In the genomic region with DNA sequence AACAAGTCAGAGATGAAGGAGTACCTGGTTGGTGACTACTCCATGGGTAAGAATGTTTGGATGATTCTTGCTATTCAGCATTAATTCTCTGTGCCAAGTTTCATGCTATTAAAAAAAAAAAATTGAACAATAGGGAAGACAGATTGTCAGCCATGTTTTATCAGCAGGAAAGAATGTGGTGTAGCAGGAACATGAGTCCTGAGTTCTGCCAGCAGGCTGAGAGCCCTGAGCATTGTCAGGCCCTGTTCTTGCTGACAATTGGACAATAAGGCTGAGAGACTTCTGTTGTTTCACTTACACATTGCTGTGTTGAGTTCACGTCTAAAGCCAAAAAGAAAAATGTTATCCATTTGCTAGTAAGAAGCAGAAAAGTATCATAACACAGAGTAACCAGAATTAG, we compare ENCODE assay signal across 25 cellular contexts.
DNase-seq lines count a peak whose midpoint lies in the region; ATAC-seq, FAIRE-seq and TF ChIP-seq lines count a peak whose summit lies in the region.
"Had no signal": no experiment of that assay in that cellular context is flagged by ENCODE, and none has a peak within 500 bp of the region (broad histone marks: within the 10 kb centered on the region; RNA-seq: fewer than 3 reads in every experiment).

No MANE protein-coding gene starts in this region.

- TF ChIP-seq CTCF in astrocyte (IDR thresholded peaks at IDR 0.05; ENCODE audit: insufficient read depth, low read depth, low read length) (no peak), epithelial cell of esophagus (IDR thresholded peaks at IDR 0.05; ENCODE audit: insufficient read depth, low read depth, low read length, missing control alignments) (no peak), smooth muscle cell (IDR thresholded peaks at IDR 0.05; ENCODE audit: borderline replicate concordance, insufficient read depth, poor library complexity, severe bottlenecking) (no peak)

- H3F3A ChIP-seq in smooth muscle cell (ENCODE audit: low read depth) = no peaks in the 10 kb centered on the region

- WGBS in smooth muscle cell (ENCODE audit: low lambda C conversion rate) = 72% methylated on average over 1 of the region's 1 CpG

- FAIRE-seq in astrocyte (lab: Jason Lieb, UNC) = no peak
- FAIRE-seq: GM18507 had no signal

- H3K9ac ChIP-seq in astrocyte (ENCODE audit: low read length) (no peak overlapping the region), smooth muscle cell (ENCODE audit: low read depth) (no peak overlapping the region)

- H3K79me2 ChIP-seq in astrocyte (ENCODE audit: insufficient read depth, low read length) (no peaks in the 10 kb centered on the region), smooth muscle cell (ENCODE audit: low read depth) (no peaks in the 10 kb centered on the region)

- no peaks in the 10 kb centered on the region for H3K4me1 Mint-ChIP-seq in astrocyte (ENCODE audit: low read depth, unreplicated experiment)
- H3K4me1 Mint-ChIP-seq: CD8-positive, alpha-beta memory T cell; central memory CD8-positive, alpha-beta T cell; neural crest cell had no signal

- DNase-seq in astrocyte (ENCODE audit: low read depth) (peak; percentile 16), epithelial cell of esophagus (ENCODE audit: low read depth) (peak; percentile 94), left ventricle myocardium superior (peak; percentile 50), smooth muscle cell (lab: John Stamatoyannopoulos, UW; ENCODE audit: unreplicated experiment) (no peak), SKM-1 (lab: John Stamatoyannopoulos, UW; ENCODE audit: unreplicated experiment) (no peak), NCI-H146 treated with DMSO at 0.1 percent for 48 hours (lab: John Stamatoyannopoulos, UW; ENCODE audit: unreplicated experiment) (no peak)
- DNase-seq: activated CD8-positive, alpha-beta T cell treated with anti-CD3 and anti-CD28 coated beads, Interleukin-2, amount 10 ng/mL, durations not matched to agents 7 days and 5 days; activated gamma-delta T cell treated with Interleukin-2 at 50 U/mL for 16 hours; amniotic stem cell; CD8-positive, alpha-beta memory T cell; GDM1; NCI-H1930; NCI-H345; NCI-H82; SHP77 treated with DMSO at 0.1 percent for 48 hours; stimulated activated CD4-positive, alpha-beta T cell treated with anti-CD3 and anti-CD28 coated beads, Interleukin-4, amount 100 ng/mL, for 1 hour; stimulated activated naive CD4-positive, alpha-beta T cell treated with Interleukin-2 at 50 U/mL for 16 hours; tibial artery had no signal

- H3K36me3 Mint-ChIP-seq in astrocyte (ENCODE audit: low read depth, unreplicated experiment) = no peaks in the 10 kb centered on the region
- H3K36me3 Mint-ChIP-seq: CD8-positive, alpha-beta memory T cell had no signal

- no peak overlapping the region for H3K27ac Mint-ChIP-seq in astrocyte (ENCODE audit: unreplicated experiment)
- H3K27ac Mint-ChIP-seq: activated CD8-positive, alpha-beta T cell treated with anti-CD3 and anti-CD28 coated beads, Interleukin-2, amount 10 ng/mL, durations not matched to agents 7 days and 5 days; CD8-positive, alpha-beta memory T cell had no signal

- H3K4me2 ChIP-seq in astrocyte (ENCODE audit: low read length) (no peak overlapping the region), smooth muscle cell (no peak overlapping the region)

- H3K36me3 ChIP-seq in astrocyte (ENCODE audit: insufficient read depth, low read length) (no peaks in the 10 kb centered on the region), smooth muscle cell (ENCODE audit: low read depth) (no peaks in the 10 kb centered on the region)
- H3K36me3 ChIP-seq: tibial artery had no signal

- H3K27me3 ChIP-seq in astrocyte (ENCODE audit: insufficient read depth, low read length) (no peaks in the 10 kb centered on the region), smooth muscle cell (ENCODE audit: low read depth) (no peaks in the 10 kb centered on the region)
- H3K27me3 ChIP-seq: tibial artery had no signal

- no peak overlapping the region for H3K27ac ChIP-seq in astrocyte (ENCODE audit: low read depth, low read length)
- peak overlapping the region; percentile 76 for H3K27ac ChIP-seq in smooth muscle cell (ENCODE audit: low read depth)
- H3K27ac ChIP-seq: tibial artery had no signal

- H4K20me1 ChIP-seq in astrocyte (ENCODE audit: insufficient read depth, low read length) (no peaks in the 10 kb centered on the region), smooth muscle cell (ENCODE audit: low read depth) (no peaks in the 10 kb centered on the region)

- H3K4me1 ChIP-seq in astrocyte (ENCODE audit: insufficient read depth, low read length) (no peaks in the 10 kb centered on the region), smooth muscle cell (ENCODE audit: low read depth) (no peaks in the 10 kb centered on the region)
- H3K4me1 ChIP-seq: tibial artery had no signal

- peak overlapping the region; percentile 39 for H2AFZ ChIP-seq in astrocyte (ENCODE audit: low read depth, low read length)
- H2AFZ ChIP-seq in smooth muscle cell (ENCODE audit: low read depth) = no peak overlapping the region

- H3K9me3 ChIP-seq in astrocyte (ENCODE audit: insufficient read depth, low read depth, low read length) (no peaks in the 10 kb centered on the region), smooth muscle cell (replicated peaks; ENCODE audit: low read depth) (no peaks in the 10 kb centered on the region)
- H3K9me3 ChIP-seq: tibial artery had no signal

- H3K4me3 ChIP-seq in astrocyte (ENCODE audit: insufficient read depth, low read depth, low read length) (no peak overlapping the region), epithelial cell of esophagus (ENCODE audit: low read length) (no peak overlapping the region), smooth muscle cell (no peak overlapping the region)
- H3K4me3 ChIP-seq: tibial artery had no signal

- intact Hi-C loops in left ventricle myocardium superior (cut with micrococcal nuclease) = no loop called here

- H3K27me3 Mint-ChIP-seq in astrocyte (ENCODE audit: low read depth, unreplicated experiment) = no peaks in the 10 kb centered on the region

- ATAC-seq in left ventricle myocardium superior (peak; percentile 96), GM21423 (IDR thresholded peaks at IDR 0.05; ENCODE audit: unreplicated experiment) (no peak), HG03097 (IDR thresholded peaks at IDR 0.05; ENCODE audit: low FRiP score, unreplicated experiment) (no peak)
- ATAC-seq: activated CD4-positive, CD25-positive, alpha-beta regulatory T cell treated with anti-CD3 and anti-CD28 coated beads, Interleukin-2, amount 50 U/mL, for 24 hours; activated CD8-positive, alpha-beta T cell treated with anti-CD3 and anti-CD28 coated beads, Interleukin-2, amount 10 ng/mL, durations not matched to agents 7 days and 5 days; HCT116 had no signal

- no peak overlapping the region for H3K4me3 Mint-ChIP-seq in astrocyte (ENCODE audit: unreplicated experiment)
- H3K4me3 Mint-ChIP-seq: activated CD8-positive, alpha-beta T cell treated with anti-CD3 and anti-CD28 coated beads, Interleukin-2, amount 10 ng/mL, durations not matched to agents 7 days and 5 days; CD8-positive, alpha-beta memory T cell; central memory CD8-positive, alpha-beta T cell; neural crest cell had no signal

- no peaks in the 10 kb centered on the region for H3K9me3 Mint-ChIP-seq in astrocyte (ENCODE audit: unreplicated experiment)
- H3K9me3 Mint-ChIP-seq: CD8-positive, alpha-beta memory T cell; central memory CD8-positive, alpha-beta T cell; neural crest cell had no signal

Comparison
In these comparisons a context has a peak if more than half of its experiments do, and no peak if none do; other contexts are left out.
1. DNase-seq: peak in astrocyte (single experiment), epithelial cell of esophagus (single experiment) and left ventricle myocardium superior (single experiment); none in smooth muscle cell (single experiment), SKM-1 (single experiment) and NCI-H146 treated with DMSO at 0.1 percent for 48 hours (single experiment).